1 cellular context compared by ENCODE assay signal in genomic region chr11:48019597-48019996, GRCh38.
TF ChIP-seq lines count a peak whose summit lies in the region.

No MANE protein-coding gene starts in this region.

TF ChIP-seq in IMR-90, 13 proteins besides CTCF, POLR2A, EP300 and RAD21:
- TF ChIP-seq NFE2L2 (IDR thresholded peaks at IDR 0.05; ENCODE audit: low read depth, low read length) = no peak
- TF ChIP-seq FOS (IDR thresholded peaks at IDR 0.05; ENCODE audit: low read depth, low read length) = no peak
- no peak for TF ChIP-seq CHD1 (IDR thresholded peaks at IDR 0.05; ENCODE audit: low read depth, low read length)
- no peak for TF ChIP-seq MXI1 (IDR thresholded peaks at IDR 0.05; ENCODE audit: borderline replicate concordance, low read depth, low read length)
- TF ChIP-seq SMC3 (IDR thresholded peaks at IDR 0.05; ENCODE audit: low read depth, low read length) = no peak
TF ChIP-seq in IMR-90: peak in this region for 0.
